1 cellular context compared by ENCODE assay signal in genomic region chr4:163003979-163004378, GRCh38.
TF ChIP-seq lines count a peak whose summit lies in the region.

No MANE protein-coding gene starts in this region.

TF ChIP-seq in HepG2, 621 proteins besides CTCF, POLR2A, EP300 and RAD21 (continued from another document):
- TF ChIP-seq, protein P1, sequence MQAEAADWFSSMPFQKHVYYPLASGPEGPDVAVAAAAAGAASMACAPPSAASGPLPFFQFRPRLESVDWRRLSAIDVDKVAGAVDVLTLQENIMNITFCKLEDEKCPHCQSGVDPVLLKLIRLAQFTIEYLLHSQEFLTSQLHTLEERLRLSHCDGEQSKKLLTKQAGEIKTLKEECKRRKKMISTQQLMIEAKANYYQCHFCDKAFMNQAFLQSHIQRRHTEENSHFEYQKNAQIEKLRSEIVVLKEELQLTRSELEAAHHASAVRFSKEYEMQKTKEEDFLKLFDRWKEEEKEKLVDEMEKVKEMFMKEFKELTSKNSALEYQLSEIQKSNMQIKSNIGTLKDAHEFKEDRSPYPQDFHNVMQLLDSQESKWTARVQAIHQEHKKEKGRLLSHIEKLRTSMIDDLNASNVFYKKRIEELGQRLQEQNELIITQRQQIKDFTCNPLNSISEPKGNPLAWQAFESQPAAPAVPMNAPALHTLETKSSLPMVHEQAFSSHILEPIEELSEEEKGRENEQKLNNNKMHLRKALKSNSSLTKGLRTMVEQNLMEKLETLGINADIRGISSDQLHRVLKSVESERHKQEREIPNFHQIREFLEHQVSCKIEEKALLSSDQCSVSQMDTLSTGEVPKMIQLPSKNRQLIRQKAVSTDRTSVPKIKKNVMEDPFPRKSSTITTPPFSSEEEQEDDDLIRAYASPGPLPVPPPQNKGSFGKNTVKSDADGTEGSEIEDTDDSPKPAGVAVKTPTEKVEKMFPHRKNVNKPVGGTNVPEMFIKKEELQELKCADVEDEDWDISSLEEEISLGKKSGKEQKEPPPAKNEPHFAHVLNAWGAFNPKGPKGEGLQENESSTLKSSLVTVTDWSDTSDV (CRISPR knock-in tag; IDR thresholded peaks at IDR 0.05): no peak
- TF ChIP-seq SIX1 (CRISPR knock-in tag; IDR thresholded peaks at IDR 0.05; ENCODE audit: borderline replicate concordance): no peak
- no peak for TF ChIP-seq ZNF484 (CRISPR knock-in tag; IDR thresholded peaks at IDR 0.05; ENCODE audit: borderline replicate concordance, low read depth)
- TF ChIP-seq RFX5 (IDR thresholded peaks at IDR 0.05; ENCODE audit: low read depth, low read length): no peak
- TF ChIP-seq TAF1 (CRISPR knock-in tag; IDR thresholded peaks at IDR 0.05): no peak
- no peak for TF ChIP-seq REXO4 (CRISPR knock-in tag; IDR thresholded peaks at IDR 0.05; ENCODE audit: borderline replicate concordance)
- no peak for TF ChIP-seq ETV5 (CRISPR knock-in tag; IDR thresholded peaks at IDR 0.05; ENCODE audit: borderline replicate concordance)
- no peak for TF ChIP-seq ZNF281 (CRISPR knock-in tag; IDR thresholded peaks at IDR 0.05; ENCODE audit: borderline replicate concordance)
- TF ChIP-seq ONECUT2 (CRISPR knock-in tag; IDR thresholded peaks at IDR 0.05): no peak
- TF ChIP-seq ZNF44 (CRISPR knock-in tag; IDR thresholded peaks at IDR 0.05): no peak
